2 cellular contexts compared by ENCODE assay signal in genomic region chr16:2350500-2350899, GRCh38.
TF ChIP-seq lines count a peak whose summit lies in the region.

No MANE protein-coding gene starts in this region.

TF ChIP-seq in HEK293, 187 proteins besides CTCF, POLR2A, EP300 and RAD21 (continued from another document):
- peak; percentile 37; the same call in 1 of the 2 replicates for TF ChIP-seq PRDM6 (tag by site-specific recombination; IDR thresholded peaks at IDR 0.05)
- peak; percentile 53; the same call in 1 of the 2 replicates for TF ChIP-seq PRDM10 (tag by site-specific recombination; IDR thresholded peaks at IDR 0.05)

TF ChIP-seq in H1, 55 proteins besides CTCF, POLR2A, EP300 and RAD21 (continued from another document):
- TF ChIP-seq CHD7 (IDR thresholded peaks at IDR 0.05; ENCODE audit: insufficient replicate concordance, low read length) (no peak), CBX8 (IDR thresholded peaks at IDR 0.05; ENCODE audit: borderline replicate concordance, low read depth, low read length) (no peak)
TF ChIP-seq in H1: peak in this region for 0.
